1 cellular context compared by ENCODE assay signal in the genomic region with DNA sequence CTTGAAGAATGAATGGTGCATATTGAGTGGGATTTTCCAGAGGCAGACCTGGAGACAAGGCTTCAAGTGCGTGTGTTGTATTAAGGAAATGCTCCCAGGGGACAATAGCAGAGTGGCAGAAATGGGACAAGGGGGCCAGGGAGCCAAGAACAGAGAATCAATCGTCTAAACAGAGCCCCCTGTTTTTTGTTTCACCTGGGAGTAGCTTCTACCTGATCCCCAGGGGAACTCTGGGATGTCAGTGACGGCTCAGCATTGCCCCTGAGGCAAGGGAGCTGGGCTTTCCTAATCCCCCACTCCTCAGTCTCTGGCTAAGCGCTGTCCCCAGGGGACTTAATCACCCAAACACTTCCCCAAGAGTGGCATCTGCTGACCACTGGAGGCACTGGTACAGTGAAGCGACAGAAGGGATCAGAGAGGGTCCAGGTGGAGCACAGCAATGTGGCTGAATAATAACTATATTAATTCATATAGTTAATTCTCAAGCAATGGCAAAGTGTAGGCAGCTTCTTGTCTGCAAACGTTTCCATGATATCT.
TF ChIP-seq lines count a peak whose summit lies in the region.

No MANE protein-coding gene starts in this region.

TF ChIP-seq in GM23338, 12 proteins besides CTCF, POLR2A, EP300 and RAD21 (continued from another document):
- TF ChIP-seq, protein P1, sequence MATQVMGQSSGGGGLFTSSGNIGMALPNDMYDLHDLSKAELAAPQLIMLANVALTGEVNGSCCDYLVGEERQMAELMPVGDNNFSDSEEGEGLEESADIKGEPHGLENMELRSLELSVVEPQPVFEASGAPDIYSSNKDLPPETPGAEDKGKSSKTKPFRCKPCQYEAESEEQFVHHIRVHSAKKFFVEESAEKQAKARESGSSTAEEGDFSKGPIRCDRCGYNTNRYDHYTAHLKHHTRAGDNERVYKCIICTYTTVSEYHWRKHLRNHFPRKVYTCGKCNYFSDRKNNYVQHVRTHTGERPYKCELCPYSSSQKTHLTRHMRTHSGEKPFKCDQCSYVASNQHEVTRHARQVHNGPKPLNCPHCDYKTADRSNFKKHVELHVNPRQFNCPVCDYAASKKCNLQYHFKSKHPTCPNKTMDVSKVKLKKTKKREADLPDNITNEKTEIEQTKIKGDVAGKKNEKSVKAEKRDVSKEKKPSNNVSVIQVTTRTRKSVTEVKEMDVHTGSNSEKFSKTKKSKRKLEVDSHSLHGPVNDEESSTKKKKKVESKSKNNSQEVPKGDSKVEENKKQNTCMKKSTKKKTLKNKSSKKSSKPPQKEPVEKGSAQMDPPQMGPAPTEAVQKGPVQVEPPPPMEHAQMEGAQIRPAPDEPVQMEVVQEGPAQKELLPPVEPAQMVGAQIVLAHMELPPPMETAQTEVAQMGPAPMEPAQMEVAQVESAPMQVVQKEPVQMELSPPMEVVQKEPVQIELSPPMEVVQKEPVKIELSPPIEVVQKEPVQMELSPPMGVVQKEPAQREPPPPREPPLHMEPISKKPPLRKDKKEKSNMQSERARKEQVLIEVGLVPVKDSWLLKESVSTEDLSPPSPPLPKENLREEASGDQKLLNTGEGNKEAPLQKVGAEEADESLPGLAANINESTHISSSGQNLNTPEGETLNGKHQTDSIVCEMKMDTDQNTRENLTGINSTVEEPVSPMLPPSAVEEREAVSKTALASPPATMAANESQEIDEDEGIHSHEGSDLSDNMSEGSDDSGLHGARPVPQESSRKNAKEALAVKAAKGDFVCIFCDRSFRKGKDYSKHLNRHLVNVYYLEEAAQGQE (IDR thresholded peaks at IDR 0.05; ENCODE audit: unreplicated experiment), result no peak
- TF ChIP-seq EZH2 (IDR thresholded peaks at IDR 0.05; ENCODE audit: low read depth, unreplicated experiment) (no peak), ETS1 (IDR thresholded peaks at IDR 0.05) (no peak), CREB1 (CRISPR knock-in tag; IDR thresholded peaks at IDR 0.05; ENCODE audit: low read depth) (no peak), NANOG (IDR thresholded peaks at IDR 0.05; ENCODE audit: borderline replicate concordance) (no peak), ZNF114 (CRISPR knock-in tag; IDR thresholded peaks at IDR 0.05) (no peak), EZH2phosphoT487 (IDR thresholded peaks at IDR 0.05; ENCODE audit: unreplicated experiment) (no peak)
